Comparison of ENCODE assay signal across 1 cellular context in the genomic region with DNA sequence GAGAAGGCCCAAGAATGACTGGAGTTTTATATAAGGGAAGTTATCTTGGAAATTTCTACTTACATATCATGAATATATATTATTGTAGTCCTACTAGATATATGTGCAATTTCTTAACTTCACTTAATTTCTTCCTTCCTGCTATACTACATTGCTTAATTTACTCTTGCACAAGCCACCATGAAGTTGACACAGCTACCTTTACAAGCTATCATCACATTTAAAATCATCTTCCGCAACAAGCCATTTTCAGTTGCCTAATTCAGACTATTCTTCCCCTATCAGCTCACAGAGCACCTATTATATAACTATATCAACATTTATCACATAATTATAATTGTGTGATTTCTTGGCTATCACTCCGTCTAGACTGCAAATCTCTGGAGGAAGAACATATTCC.
TF ChIP-seq lines count a peak whose summit lies in the region.

No MANE protein-coding gene starts in this region.

TF ChIP-seq in SK-N-SH treated with all-trans-retinoic acid at 6 μM for 48 hours, 23 proteins besides CTCF, POLR2A, EP300 and RAD21 (continued from another document):
- TF ChIP-seq, protein P1, sequence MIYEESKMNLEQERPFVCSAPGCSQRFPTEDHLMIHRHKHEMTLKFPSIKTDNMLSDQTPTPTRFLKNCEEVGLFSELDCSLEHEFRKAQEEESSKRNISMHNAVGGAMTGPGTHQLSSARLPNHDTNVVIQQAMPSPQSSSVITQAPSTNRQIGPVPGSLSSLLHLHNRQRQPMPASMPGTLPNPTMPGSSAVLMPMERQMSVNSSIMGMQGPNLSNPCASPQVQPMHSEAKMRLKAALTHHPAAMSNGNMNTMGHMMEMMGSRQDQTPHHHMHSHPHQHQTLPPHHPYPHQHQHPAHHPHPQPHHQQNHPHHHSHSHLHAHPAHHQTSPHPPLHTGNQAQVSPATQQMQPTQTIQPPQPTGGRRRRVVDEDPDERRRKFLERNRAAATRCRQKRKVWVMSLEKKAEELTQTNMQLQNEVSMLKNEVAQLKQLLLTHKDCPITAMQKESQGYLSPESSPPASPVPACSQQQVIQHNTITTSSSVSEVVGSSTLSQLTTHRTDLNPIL (CRISPR knock-in tag; IDR thresholded peaks at IDR 0.05; ENCODE audit: low read depth), result no peak
- TF ChIP-seq SNAI2 (CRISPR knock-in tag; IDR thresholded peaks at IDR 0.05) (no peak), ESRRG (CRISPR knock-in tag; IDR thresholded peaks at IDR 0.05) (no peak), TOX (CRISPR knock-in tag; IDR thresholded peaks at IDR 0.05; ENCODE audit: borderline replicate concordance) (no peak)
TF ChIP-seq in SK-N-SH treated with all-trans-retinoic acid at 6 μM for 48 hours: peak in this region for 0.
